Comparison of ENCODE assay signal across 8 cellular contexts in genomic region chr16:18969050-18969854, GRCh38. TPM values are rescaled to one million over a fixed set of nuclear protein-coding genes. Genes with fewer than 3 reads are reported as not detected.
A peak's percentile ranks its signal among the peaks of the same experiment; 100 is the strongest.
DNase-seq lines count a peak whose midpoint lies in the region; ATAC-seq and TF ChIP-seq lines count a peak whose summit lies in the region.

No MANE protein-coding gene starts in this region.

- TF ChIP-seq CTCF in NB4 (IDR thresholded peaks at IDR 0.05; ENCODE audit: low read depth, low read length) (peak; percentile 91), heart left ventricle (IDR thresholded peaks at IDR 0.05) (peak; percentile 91 to 98 (median 94)), transverse colon (IDR thresholded peaks at IDR 0.05) (peak; percentile 85 to 96 (median 95))

- no peak overlapping the region for H3K27ac Mint-ChIP-seq in activated naive CD8-positive, alpha-beta T cell treated with anti-CD3 and anti-CD28 coated beads, Interleukin-2, amount 10 ng/mL, durations not matched to agents 7 days and 5 days

- peak; percentile 91 for DNase-seq in GM03348 (ENCODE audit: low spot score)
- DNase-seq in NB4 (ENCODE audit: low read depth) = peak; percentile 77
- peak; percentile 12 to 37 for DNase-seq in SW 1271 (lab: John Stamatoyannopoulos, UW)
- DNase-seq in activated naive CD8-positive, alpha-beta T cell treated with anti-CD3 and anti-CD28 coated beads, Interleukin-2, amount 10 ng/mL, durations not matched to agents 7 days and 5 days = peak; percentile 85
- DNase-seq in heart left ventricle = peak; percentile 83 to 91 (median 87)
- DNase-seq in posterior vena cava (ENCODE audit: low spot score) = peak; percentile 96
- DNase-seq in transverse colon = peak; percentile 88

- ATAC-seq in activated naive CD8-positive, alpha-beta T cell treated with anti-CD3 and anti-CD28 coated beads, Interleukin-2, amount 10 ng/mL, durations not matched to agents 7 days and 5 days (ENCODE audit: low read depth) = peak; percentile 94
- peak; percentile 87 to 94 (median 92) for ATAC-seq in heart left ventricle
- ATAC-seq in GM21423 (IDR thresholded peaks at IDR 0.05; ENCODE audit: unreplicated experiment) = no peak

- POLR2A ChIA-PET in activated naive CD8-positive, alpha-beta T cell treated with anti-CD3 and anti-CD28 coated beads, Interleukin-2, amount 10 ng/mL, durations not matched to agents 7 days and 5 days (lab: Charles Lee) = no interaction called here

- H3K9me3 ChIP-seq in heart left ventricle (no peaks in the 10 kb centered on the region), transverse colon (no peaks in the 10 kb centered on the region)

- no peaks in the 10 kb centered on the region for H3K9me3 Mint-ChIP-seq in activated naive CD8-positive, alpha-beta T cell treated with anti-CD3 and anti-CD28 coated beads, Interleukin-2, amount 10 ng/mL, durations not matched to agents 7 days and 5 days

- H3K27me3 Mint-ChIP-seq in activated naive CD8-positive, alpha-beta T cell treated with anti-CD3 and anti-CD28 coated beads, Interleukin-2, amount 10 ng/mL, durations not matched to agents 7 days and 5 days = peaks cover 2% of the 10 kb centered on the region

- no peak for TF ChIP-seq POLR2A in NB4 (IDR thresholded peaks at IDR 0.05; ENCODE audit: extremely low read depth, insufficient read length)
- no peak for TF ChIP-seq POLR2A in heart left ventricle (IDR thresholded peaks at IDR 0.05)
- no peak for TF ChIP-seq POLR2A in transverse colon (IDR thresholded peaks at IDR 0.05)

- H3K4me3 Mint-ChIP-seq in activated naive CD8-positive, alpha-beta T cell treated with anti-CD3 and anti-CD28 coated beads, Interleukin-2, amount 10 ng/mL, durations not matched to agents 7 days and 5 days = peak overlapping the region; percentile 46

- TF ChIP-seq EP300 in transverse colon (IDR thresholded peaks at IDR 0.05; ENCODE audit: low read depth) = no peak

- intact Hi-C loops in heart left ventricle (cut with DNase I) = loop anchor here in 7 of 10 donors (5.0 to 10.0 kb wide), 8 partner anchors 37 to 167 kb away; partner anchors contain the start of gene ARL6IP1 (in 6 of the 7)
- intact Hi-C loops in posterior vena cava (cut with DNase I) = no loop called here
- intact Hi-C loops in transverse colon (cut with DNase I; ENCODE audit: low total_unique reads) = no loop called here

- no peaks in the 10 kb centered on the region for H3K36me3 Mint-ChIP-seq in activated naive CD8-positive, alpha-beta T cell treated with anti-CD3 and anti-CD28 coated beads, Interleukin-2, amount 10 ng/mL, durations not matched to agents 7 days and 5 days

- H3K27me3 ChIP-seq in heart left ventricle (no peaks in the 10 kb centered on the region), transverse colon (no peaks in the 10 kb centered on the region)

- H3K36me3 ChIP-seq in heart left ventricle (no peaks in the 10 kb centered on the region), transverse colon (no peaks in the 10 kb centered on the region)

- in situ Hi-C loops in transverse colon (cut with MboI; ENCODE audit: low pct_ligation_motif_present in 1 of 4, low pct_unique_long_range_greater_than_20kb in 1 of 4, low sequenced_read_pairs in 3 of 4) = loop anchor here in 2 of 4 donors (25.0 kb wide), 2 partner anchors 132 to 157 kb away; partner anchors contain the start of gene ARL6IP1 (in 1 of the 2)

- H3K4me3 ChIP-seq in NB4 (ENCODE audit: low read depth, low read length) (peak overlapping the region; percentile 35), heart left ventricle (peak overlapping the region in 10 of 12 donors; percentile 22 to 57 (median 44)), transverse colon (peak overlapping the region in 2 of 4 donors; percentile 10 to 37)

- H3K4me1 Mint-ChIP-seq in activated naive CD8-positive, alpha-beta T cell treated with anti-CD3 and anti-CD28 coated beads, Interleukin-2, amount 10 ng/mL, durations not matched to agents 7 days and 5 days = peaks cover 6% of the 10 kb centered on the region

- H3K27ac ChIP-seq in heart left ventricle (no peak overlapping the region), transverse colon (no peak overlapping the region)

- peaks cover 0 to 7% (median 0%) of the 10 kb centered on the region in 12 donors for H3K4me1 ChIP-seq in heart left ventricle
- H3K4me1 ChIP-seq in transverse colon = peaks cover 0 to 5% (median 1%) of the 10 kb centered on the region in 4 donors

- WGBS in heart left ventricle, 4 donors = 20 to 23% (median 21%) methylated on average over 18 of the region's 18 CpGs
- WGBS in transverse colon (ENCODE audit: low coverage in 1 of 2), 2 donors = 21 to 33% methylated on average over 6 to 18 of the region's 18 CpGs

RNA-seq across cellular contexts. Expression of gene TMC7, which starts 14.5 kb away (rescaled TPM):
- not detected for total RNA-seq in activated naive CD8-positive, alpha-beta T cell treated with anti-CD3 and anti-CD28 coated beads, Interleukin-2, amount 10 ng/mL, durations not matched to agents 7 days and 5 days
- total RNA-seq in heart left ventricle = 1 to 10 TPM in 4 of 9 donors, under 1 TPM in 5; 0.69 to 2.3 (median 0.96) TPM
- polyA plus RNA-seq in heart left ventricle = 1 to 10 TPM in 1 of 2 donors, under 1 TPM in 1; 0.84 to 1.1 TPM
- 1 to 10 TPM; 1.2 to 1.6 TPM for total RNA-seq in posterior vena cava
- 1 to 10 TPM; 4.4 to 9.7 (median 6.2) TPM for total RNA-seq in transverse colon

RNA-seq across cellular contexts. Expression of gene SMG1, which starts 43.0 kb away (rescaled TPM):
- 100 to 1,000 TPM; 130 to 132 TPM for total RNA-seq in activated naive CD8-positive, alpha-beta T cell treated with anti-CD3 and anti-CD28 coated beads, Interleukin-2, amount 10 ng/mL, durations not matched to agents 7 days and 5 days
- 10 to 100 TPM; 35.9 to 78.0 (median 52.5) TPM for total RNA-seq in heart left ventricle
- polyA plus RNA-seq in heart left ventricle = 10 to 100 TPM; 15.9 to 25.5 TPM
- 10 to 100 TPM; 71.7 to 81.3 TPM for total RNA-seq in posterior vena cava
- 100 to 1,000 TPM; 115 to 159 (median 127) TPM for total RNA-seq in transverse colon

Comparison
In these comparisons a context has a peak if more than half of its experiments do, and no peak if none do; other contexts are left out.
1. DNase-seq: peak in every context shown above with its lines; median percentile 96 in posterior vena cava; 91 in GM03348; 88 in transverse colon; 87 in heart left ventricle; 85 in activated naive CD8-positive, alpha-beta T cell treated with anti-CD3 and anti-CD28 coated beads, Interleukin-2, amount 10 ng/mL, durations not matched to agents 7 days and 5 days; 77 in NB4; 24 in SW 1271.
2. intact Hi-C loops: an anchor here in heart left ventricle (5.0 to 10.0 kb wide); none called in posterior vena cava and transverse colon.